Comparison of ENCODE assay signal across 6 cellular contexts in genomic region chr7:45164239-45164638, GRCh38. TPM values are rescaled to one million over a fixed set of nuclear protein-coding genes. Genes with fewer than 3 reads are reported as not detected.
"Had no signal": no experiment of that assay in that cellular context is flagged by ENCODE, and none has a peak within 500 bp of the region (broad histone marks: within the 10 kb centered on the region; RNA-seq: fewer than 3 reads in every experiment).

No MANE protein-coding gene starts in this region.

RNA-seq across cellular contexts. Expression of gene RAMP3, which starts 6.6 kb away (rescaled TPM):
- total RNA-seq: hepatocyte; mammary epithelial cell; naive thymus-derived CD8-positive, alpha-beta T cell; neural crest cell; osteoblast; smooth muscle cell had no signal
- polyA plus RNA-seq: hepatocyte; mammary epithelial cell; naive thymus-derived CD8-positive, alpha-beta T cell; smooth muscle cell had no signal
